ENCODE assay signal across 25 cellular contexts in the genomic region with DNA sequence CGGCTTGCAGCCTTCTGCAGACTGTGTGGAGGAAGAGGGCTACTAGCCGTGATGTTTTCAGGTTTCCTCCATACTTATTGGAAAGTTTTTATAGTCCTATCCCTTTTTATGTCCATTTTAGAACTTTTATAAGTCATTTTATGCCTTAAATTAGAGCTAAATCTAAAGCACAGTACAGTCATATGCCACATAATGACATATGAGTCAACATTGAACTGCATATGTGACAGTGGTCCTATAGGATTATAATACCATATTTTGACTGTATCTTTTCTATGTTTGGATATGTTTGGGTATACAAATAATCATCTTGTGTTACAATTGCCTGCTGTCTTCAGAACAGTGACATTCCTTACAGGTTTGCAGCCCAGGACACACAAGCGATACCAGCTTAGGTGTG.
DNase-seq lines count a peak whose midpoint lies in the region; ATAC-seq, FAIRE-seq and TF ChIP-seq lines count a peak whose summit lies in the region.
"Had no signal": no experiment of that assay in that cellular context is flagged by ENCODE, and none has a peak within 500 bp of the region (broad histone marks: within the 10 kb centered on the region; RNA-seq: fewer than 3 reads in every experiment).

No MANE protein-coding gene starts in this region.

- no peaks in the 10 kb centered on the region for H3K27me3 ChIP-seq in mesenchymal stem cell (ENCODE audit: control insufficient read depth in 1 of 2, insufficient read depth in 1 of 2, low read length in 2 of 2)
- H3K27me3 ChIP-seq in breast epithelium = no peaks in the 10 kb centered on the region
- H3K27me3 ChIP-seq: BLaER1 had no signal

- no peak overlapping the region for H2AFZ ChIP-seq in mesenchymal stem cell (ENCODE audit: low read depth, low read length)
- H2AFZ ChIP-seq: GM23338 had no signal

- H4K8ac ChIP-seq in mesenchymal stem cell (ENCODE audit: low read length) = no peak overlapping the region

- no peak overlapping the region for H3K4me3 ChIP-seq in mesenchymal stem cell (ENCODE audit: insufficient read depth in 1 of 2, low read depth in 1 of 2, low read length in 2 of 2)
- H3K4me3 ChIP-seq in breast epithelium = no peak overlapping the region
- H3K4me3 ChIP-seq: BLaER1, GM12878, GM23338, HAP-1 had no signal

- intact Hi-C loops in activated CD4-positive, alpha-beta T cell treated with anti-CD3 and anti-CD28 coated beads for 36 hours (cut with DNase I, micrococcal nuclease) = no loop called here
- intact Hi-C loops in breast epithelium (cut with DNase I; ENCODE audit: low total_unique reads) = no loop called here

- FAIRE-seq in GM12891 (lab: Jason Lieb, UNC) = no peak
- FAIRE-seq: A204.1, GM12878, GM18507, H54 had no signal

- POLR2A ChIA-PET in activated CD4-positive, alpha-beta T cell treated with anti-CD3 and anti-CD28 coated beads for 36 hours (lab: Charles Lee) = interaction anchor here (0.5 kb wide), 1 partner anchor 176 kb away, joined by 3 read pairs; no protein-coding TSS in a partner anchor

- peaks cover 2% of the 10 kb centered on the region for H3K4me1 ChIP-seq in mesenchymal stem cell (ENCODE audit: control insufficient read depth, insufficient read depth, low read depth, low read length)
- peaks cover 0 to 6% of the 10 kb centered on the region in 2 donors for H3K4me1 ChIP-seq in breast epithelium

- peak overlapping the region; percentile 54 for H4K91ac ChIP-seq in mesenchymal stem cell (ENCODE audit: low read length)

- H3K27me3 Mint-ChIP-seq in activated CD4-positive, alpha-beta T cell treated with anti-CD3 and anti-CD28 coated beads for 36 hours = no peaks in the 10 kb centered on the region
- H3K27me3 Mint-ChIP-seq in stimulated activated naive CD8-positive, alpha-beta T cell treated with anti-CD3 and anti-CD28 coated beads, Interleukin-15, amount 100 ng/mL, for 72 hours = no peaks in the 10 kb centered on the region
- H3K27me3 Mint-ChIP-seq: CD4-positive, CD25-positive, alpha-beta regulatory T cell had no signal

- H3K27ac ChIP-seq in mesenchymal stem cell (ENCODE audit: low read length, poor library complexity, severe bottlenecking) = no peak overlapping the region
- no peak overlapping the region for H3K27ac ChIP-seq in breast epithelium
- H3K27ac ChIP-seq: 22Rv1, BLaER1, C4-2B had no signal

- 93% methylated on average over 1 of the region's 3 CpGs for WGBS in mesenchymal stem cell

- H3K18ac ChIP-seq in mesenchymal stem cell (ENCODE audit: low read depth in 1 of 2, low read length in 2 of 2) = peak overlapping the region in 1 of 2 experiments; percentile 86

- no peak overlapping the region for H3K23ac ChIP-seq in mesenchymal stem cell (ENCODE audit: low read length in 2 of 2)

- peak overlapping the region in 1 of 2 experiments; percentile 46 for H3K4ac ChIP-seq in mesenchymal stem cell (ENCODE audit: low read depth in 1 of 2, low read length in 2 of 2)

- H2BK12ac ChIP-seq in mesenchymal stem cell (ENCODE audit: low read length in 2 of 2) = peak overlapping the region; percentile 90 to 97

- H2AK5ac ChIP-seq in mesenchymal stem cell (ENCODE audit: low read length, severe bottlenecking) = peak overlapping the region; percentile 56

- H3K14ac ChIP-seq in mesenchymal stem cell (ENCODE audit: low read length in 2 of 2) = peak overlapping the region in 1 of 2 experiments; percentile 36

- H3K36me3 ChIP-seq in mesenchymal stem cell (ENCODE audit: control insufficient read depth in 1 of 2, insufficient read depth in 2 of 2, low read depth in 1 of 2, low read length in 2 of 2) (no peaks in the 10 kb centered on the region), breast epithelium (no peaks in the 10 kb centered on the region)
- H3K36me3 ChIP-seq: BLaER1, HAP-1 had no signal

- H3K27ac Mint-ChIP-seq in activated CD4-positive, alpha-beta T cell treated with anti-CD3 and anti-CD28 coated beads for 36 hours = no peak overlapping the region
- H3K27ac Mint-ChIP-seq in stimulated activated naive CD8-positive, alpha-beta T cell treated with anti-CD3 and anti-CD28 coated beads, Interleukin-15, amount 100 ng/mL, for 72 hours = no peak overlapping the region
- H3K27ac Mint-ChIP-seq: B cell; CD4-positive, CD25-positive, alpha-beta regulatory T cell; CD8-positive, alpha-beta T cell; GM23338 had no signal

- H3K36me3 Mint-ChIP-seq in activated CD4-positive, alpha-beta T cell treated with anti-CD3 and anti-CD28 coated beads for 36 hours (ENCODE audit: low read depth) = peaks cover 2% of the 10 kb centered on the region
- H3K36me3 Mint-ChIP-seq: CD4-positive, CD25-positive, alpha-beta regulatory T cell; CD8-positive, alpha-beta T cell had no signal

- DNase-seq in activated CD4-positive, alpha-beta T cell treated with anti-CD3 and anti-CD28 coated beads for 36 hours = no peak
- no peak for DNase-seq in activated CD4-positive, alpha-beta T cell treated with anti-CD3 and anti-CD28 coated beads, Interleukin-2, amount 50 U/mL, for 4 hours
- DNase-seq in stimulated activated naive CD8-positive, alpha-beta T cell treated with anti-CD3 and anti-CD28 coated beads, Interleukin-15, Interleukin-2, amounts not matched to agents 100 U/mL and 50 U/mL, for 24 hours = no peak
- DNase-seq in stimulated activated naive CD8-positive, alpha-beta T cell treated with anti-CD3 and anti-CD28 coated beads, Interleukin-15, amount 100 ng/mL, for 72 hours = no peak
- DNase-seq in mesenchymal stem cell (no peak), GM12891 (ENCODE audit: insufficient read length, low spot score) (no peak), breast epithelium (ENCODE audit: low spot score in 2 of 2) (no peak), HT-29 (ENCODE audit: low spot score) (no peak)
- DNase-seq: Caco-2; CD4-positive, CD25-positive, alpha-beta regulatory T cell; CD8-positive, alpha-beta T cell; DMS79; EL; GDM1 had no signal

- no peak overlapping the region for H2BK15ac ChIP-seq in mesenchymal stem cell (ENCODE audit: low read depth, poor library complexity, severe bottlenecking)

- ATAC-seq in activated CD4-positive, alpha-beta T cell treated with anti-CD3 and anti-CD28 coated beads for 36 hours = peak; percentile 41
- ATAC-seq in stimulated activated naive CD8-positive, alpha-beta T cell treated with anti-CD3 and anti-CD28 coated beads, Interleukin-15, Interleukin-2, amounts not matched to agents 100 U/mL and 50 U/mL, for 24 hours = peak; percentile 26
- ATAC-seq in stimulated activated naive CD8-positive, alpha-beta T cell treated with anti-CD3 and anti-CD28 coated beads, Interleukin-15, amount 100 ng/mL, for 72 hours = no peak
- ATAC-seq: CD8-positive, alpha-beta T cell; GM12878; GM23338 had no signal

- H2BK5ac ChIP-seq in mesenchymal stem cell (ENCODE audit: low read depth, low read length, poor library complexity, severe bottlenecking) = no peak overlapping the region

- no peak overlapping the region for H3K9ac ChIP-seq in mesenchymal stem cell (ENCODE audit: low read length)
- H3K9ac ChIP-seq: BLaER1 had no signal

- H3K4me1 Mint-ChIP-seq in activated CD4-positive, alpha-beta T cell treated with anti-CD3 and anti-CD28 coated beads for 36 hours = peaks cover 28% of the 10 kb centered on the region
- H3K4me1 Mint-ChIP-seq in stimulated activated naive CD8-positive, alpha-beta T cell treated with anti-CD3 and anti-CD28 coated beads, Interleukin-15, amount 100 ng/mL, for 72 hours = peaks cover 34% of the 10 kb centered on the region

- no peak overlapping the region for H3K4me3 Mint-ChIP-seq in activated CD4-positive, alpha-beta T cell treated with anti-CD3 and anti-CD28 coated beads for 36 hours
- H3K4me3 Mint-ChIP-seq in stimulated activated naive CD8-positive, alpha-beta T cell treated with anti-CD3 and anti-CD28 coated beads, Interleukin-15, amount 100 ng/mL, for 72 hours = no peak overlapping the region
- H3K4me3 Mint-ChIP-seq: B cell; CD4-positive, CD25-positive, alpha-beta regulatory T cell; CD8-positive, alpha-beta T cell; GM23338; HFFc6 had no signal

- H3K79me1 ChIP-seq in mesenchymal stem cell (replicated peaks; ENCODE audit: low read length, poor library complexity, severe bottlenecking) = no peaks in the 10 kb centered on the region

- CTCF ChIA-PET in activated CD4-positive, alpha-beta T cell treated with anti-CD3 and anti-CD28 coated beads for 36 hours (lab: Charles Lee) = no interaction called here

- H3K4me2 ChIP-seq in mesenchymal stem cell (ENCODE audit: low read length, poor library complexity, severe bottlenecking) = no peak overlapping the region
- H3K4me2 ChIP-seq: BLaER1, GM23338 had no signal

- TF ChIP-seq CTCF in breast epithelium (IDR thresholded peaks at IDR 0.05) = no peak

- H3K9me3 ChIP-seq in mesenchymal stem cell (ENCODE audit: control insufficient read depth, low read length) = no peaks in the 10 kb centered on the region
- no peaks in the 10 kb centered on the region for H3K9me3 ChIP-seq in breast epithelium
- H3K9me3 ChIP-seq: BLaER1, Caco-2, HAP-1 had no signal

- no peaks in the 10 kb centered on the region for H3K9me3 Mint-ChIP-seq in activated CD4-positive, alpha-beta T cell treated with anti-CD3 and anti-CD28 coated beads for 36 hours (ENCODE audit: low read depth)
- H3K9me3 Mint-ChIP-seq in stimulated activated naive CD8-positive, alpha-beta T cell treated with anti-CD3 and anti-CD28 coated beads, Interleukin-15, amount 100 ng/mL, for 72 hours = peaks cover 0 to 9% of the 10 kb centered on the region in 2 donors
- H3K9me3 Mint-ChIP-seq: CD8-positive, alpha-beta T cell; GM23338; HFFc6 had no signal

- TF ChIP-seq POLR2A in GM12891 (IDR thresholded peaks at IDR 0.05; ENCODE audit: low read depth, low read length) = no peak
- no peak for TF ChIP-seq POLR2A in breast epithelium (IDR thresholded peaks at IDR 0.05)

- H2BK120ac ChIP-seq in mesenchymal stem cell (ENCODE audit: low read depth, low read length) = no peak overlapping the region

TF ChIP-seq in GM12891, 5 proteins besides CTCF, POLR2A, EP300 and RAD21:
- TF ChIP-seq POU2F2 (IDR thresholded peaks at IDR 0.05; ENCODE audit: low read depth, low read length) = no peak
- TF ChIP-seq TAF1 (IDR thresholded peaks at IDR 0.05; ENCODE audit: low read depth, low read length) = no peak
- no peak for TF ChIP-seq PAX5 (IDR thresholded peaks at IDR 0.05; ENCODE audit: insufficient read depth, low read length, severe bottlenecking)
- no peak for TF ChIP-seq SPI1 (IDR thresholded peaks at IDR 0.05; ENCODE audit: low read depth, low read length)
- TF ChIP-seq POLR2AphosphoS5 (IDR thresholded peaks at IDR 0.05; ENCODE audit: low read depth, low read length) = no peak
